ENCODE assay signal across 17 cellular contexts in the genomic region with DNA sequence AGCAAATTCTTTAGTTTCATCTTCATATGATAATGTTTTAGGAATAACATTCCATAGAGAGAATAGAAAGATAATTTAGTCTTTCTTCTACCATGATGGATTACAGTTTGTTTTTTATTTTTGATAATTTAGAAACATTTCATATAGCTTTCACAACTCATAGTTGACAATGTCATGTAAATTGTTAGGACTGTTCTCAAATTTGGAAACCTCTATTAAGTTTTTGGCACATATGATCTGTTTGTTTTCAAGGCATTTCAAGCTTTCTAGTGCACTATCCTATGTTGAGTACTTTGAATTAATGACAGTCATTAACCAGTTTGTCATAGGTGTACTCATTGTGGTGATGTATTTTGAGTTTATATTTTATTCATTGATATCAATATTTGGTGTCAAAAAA.
"Had no signal": no experiment of that assay in that cellular context is flagged by ENCODE, and none has a peak within 500 bp of the region (broad histone marks: within the 10 kb centered on the region; RNA-seq: fewer than 3 reads in every experiment).

No MANE protein-coding gene starts in this region.

- H3K9ac ChIP-seq: KMS-11 had no signal

- ATAC-seq: Panc1, PC-3 had no signal

- H3K27ac ChIP-seq: KMS-11, RWPE1 had no signal

- DNase-seq: IMR-90, NCI-H1092 treated with DMSO at 0.1 percent for 48 hours, NCI-H1436 treated with DMSO at 0.1 percent for 48 hours, NCI-H1694, NCI-H187 treated with DMSO at 0.1 percent for 48 hours, NCI-H2029 treated with DMSO at 0.1 percent for 48 hours, NCI-H2171 treated with DMSO at 0.1 percent for 48 hours, NCI-H345, NCI-H446 treated with DMSO at 0.1 percent for 48 hours, NCI-H510A treated with DMSO at 0.1 percent for 48 hours, NCI-H526, NCI-H82, PC-3, SHP77 had no signal

- H3K4me2 ChIP-seq: KMS-11 had no signal
